In genomic region chr3:31422237-31422636, GRCh38 we compare ENCODE assay signal across 1 cellular context.
TF ChIP-seq lines count a peak whose summit lies in the region.

No MANE protein-coding gene starts in this region.

TF ChIP-seq in K562, 482 proteins besides CTCF, POLR2A, EP300 and RAD21 (continued from another document):
- peak; percentile 26 for TF ChIP-seq CCNT2 (IDR thresholded peaks at IDR 0.05; ENCODE audit: borderline replicate concordance, extremely low read depth, insufficient read length, low read depth, low read length)
- TF ChIP-seq NEUROD1 (IDR thresholded peaks at IDR 0.05; ENCODE audit: borderline replicate concordance, low read depth, low read length, partially characterized antibody): no peak
- no peak for TF ChIP-seq CHD2 (IDR thresholded peaks at IDR 0.05; ENCODE audit: low read depth, low read length)
- no peak for TF ChIP-seq ZBTB1 (CRISPR knock-in tag; IDR thresholded peaks at IDR 0.05; ENCODE audit: borderline replicate concordance, low read depth)
- TF ChIP-seq ARID1B (IDR thresholded peaks at IDR 0.05): peak; percentile 71
- no peak for TF ChIP-seq ZNF23 (CRISPR knock-in tag; IDR thresholded peaks at IDR 0.05)
- TF ChIP-seq, protein P1, sequence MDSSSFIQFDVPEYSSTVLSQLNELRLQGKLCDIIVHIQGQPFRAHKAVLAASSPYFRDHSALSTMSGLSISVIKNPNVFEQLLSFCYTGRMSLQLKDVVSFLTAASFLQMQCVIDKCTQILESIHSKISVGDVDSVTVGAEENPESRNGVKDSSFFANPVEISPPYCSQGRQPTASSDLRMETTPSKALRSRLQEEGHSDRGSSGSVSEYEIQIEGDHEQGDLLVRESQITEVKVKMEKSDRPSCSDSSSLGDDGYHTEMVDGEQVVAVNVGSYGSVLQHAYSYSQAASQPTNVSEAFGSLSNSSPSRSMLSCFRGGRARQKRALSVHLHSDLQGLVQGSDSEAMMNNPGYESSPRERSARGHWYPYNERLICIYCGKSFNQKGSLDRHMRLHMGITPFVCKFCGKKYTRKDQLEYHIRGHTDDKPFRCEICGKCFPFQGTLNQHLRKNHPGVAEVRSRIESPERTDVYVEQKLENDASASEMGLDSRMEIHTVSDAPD (CRISPR knock-in tag; IDR thresholded peaks at IDR 0.05): no peak
- TF ChIP-seq, protein P2, sequence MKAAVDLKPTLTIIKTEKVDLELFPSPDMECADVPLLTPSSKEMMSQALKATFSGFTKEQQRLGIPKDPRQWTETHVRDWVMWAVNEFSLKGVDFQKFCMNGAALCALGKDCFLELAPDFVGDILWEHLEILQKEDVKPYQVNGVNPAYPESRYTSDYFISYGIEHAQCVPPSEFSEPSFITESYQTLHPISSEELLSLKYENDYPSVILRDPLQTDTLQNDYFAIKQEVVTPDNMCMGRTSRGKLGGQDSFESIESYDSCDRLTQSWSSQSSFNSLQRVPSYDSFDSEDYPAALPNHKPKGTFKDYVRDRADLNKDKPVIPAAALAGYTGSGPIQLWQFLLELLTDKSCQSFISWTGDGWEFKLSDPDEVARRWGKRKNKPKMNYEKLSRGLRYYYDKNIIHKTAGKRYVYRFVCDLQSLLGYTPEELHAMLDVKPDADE (conservative IDR thresholded peaks at IDR 0.05; ENCODE audit: control insufficient read depth, low read depth, low read length): no peak
- no peak for TF ChIP-seq HDAC1 (IDR thresholded peaks at IDR 0.05)
- TF ChIP-seq, protein P3, sequence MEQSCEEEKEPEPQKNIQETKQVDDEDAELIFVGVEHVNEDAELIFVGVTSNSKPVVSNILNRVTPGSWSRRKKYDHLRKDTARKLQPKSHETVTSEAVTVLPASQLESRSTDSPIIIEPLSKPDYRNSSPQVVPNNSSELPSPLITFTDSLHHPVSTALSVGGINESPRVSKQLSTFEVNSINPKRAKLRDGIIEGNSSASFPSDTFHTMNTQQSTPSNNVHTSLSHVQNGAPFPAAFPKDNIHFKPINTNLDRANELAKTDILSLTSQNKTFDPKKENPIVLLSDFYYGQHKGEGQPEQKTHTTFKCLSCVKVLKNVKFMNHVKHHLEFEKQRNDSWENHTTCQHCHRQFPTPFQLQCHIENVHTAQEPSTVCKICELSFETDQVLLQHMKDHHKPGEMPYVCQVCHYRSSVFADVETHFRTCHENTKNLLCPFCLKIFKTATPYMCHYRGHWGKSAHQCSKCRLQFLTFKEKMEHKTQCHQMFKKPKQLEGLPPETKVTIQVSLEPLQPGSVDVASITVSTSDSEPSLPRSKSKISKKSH (CRISPR knock-in tag; IDR thresholded peaks at IDR 0.05): no peak
- TF ChIP-seq ZNF121 (CRISPR knock-in tag; conservative IDR thresholded peaks at IDR 0.05): no peak
- no peak for TF ChIP-seq SIRT6 (IDR thresholded peaks at IDR 0.05; ENCODE audit: low read depth, low read length)
- no peak for TF ChIP-seq BCLAF1 (IDR thresholded peaks at IDR 0.05; ENCODE audit: borderline replicate concordance in 1 of 2, control insufficient read depth in 1 of 2, low read depth in 2 of 2, low read length in 1 of 2)
- TF ChIP-seq FOSL1 (tag; conservative IDR thresholded peaks at IDR 0.05): peak; percentile 65
- TF ChIP-seq IRF2 (CRISPR knock-in tag; IDR thresholded peaks at IDR 0.05): no peak
- 0 out of 2 replicates have a peak, but pooled peaks have one; percentile 5 for TF ChIP-seq CREM (IDR thresholded peaks at IDR 0.05; ENCODE audit: low read depth)
- TF ChIP-seq TBP (optimal IDR thresholded peaks at IDR 0.05; ENCODE audit: low read depth, low read length): no peak
- TF ChIP-seq NCOR1 (IDR thresholded peaks at IDR 0.05): peak; percentile 68
- TF ChIP-seq FOXA1 (IDR thresholded peaks at IDR 0.05; ENCODE audit: borderline replicate concordance): no peak
- peak; percentile 63 for TF ChIP-seq CBFA2T2 (conservative IDR thresholded peaks at IDR 0.05)
- no peak for TF ChIP-seq TFAP4 (CRISPR knock-in tag; IDR thresholded peaks at IDR 0.05; ENCODE audit: borderline replicate concordance)
